ENCODE assay signal across 13 cellular contexts in genomic region chr6:10558575-10558974, GRCh38. TPM values are rescaled to one million over a fixed set of nuclear protein-coding genes. Genes with fewer than 3 reads are reported as not detected.
A peak's percentile ranks its signal among the peaks of the same experiment; 100 is the strongest.
DNase-seq lines count a peak whose midpoint lies in the region; ATAC-seq and TF ChIP-seq lines count a peak whose summit lies in the region.
"Had no signal": no experiment of that assay in that cellular context is flagged by ENCODE, and none has a peak within 500 bp of the region (broad histone marks: within the 10 kb centered on the region; RNA-seq: fewer than 3 reads in every experiment).

No MANE protein-coding gene starts in this region.

- no peaks in the 10 kb centered on the region for H3K27me3 Mint-ChIP-seq in activated naive CD4-positive, alpha-beta T cell treated with anti-CD3 and anti-CD28 coated beads, Interleukin-2, amount 10 ng/mL, durations not matched to agents 7 days and 5 days
- H3K27me3 Mint-ChIP-seq: activated CD4-positive, alpha-beta memory T cell treated with anti-CD3 and anti-CD28 coated beads for 36 hours; activated naive CD8-positive, alpha-beta T cell had no signal

- H3K4me1 Mint-ChIP-seq in activated naive CD4-positive, alpha-beta T cell treated with anti-CD3 and anti-CD28 coated beads, Interleukin-2, amount 10 ng/mL, durations not matched to agents 7 days and 5 days: no peaks in the 10 kb centered on the region

- TF ChIP-seq POLR2A in suprapubic skin (IDR thresholded peaks at IDR 0.05): no peak

- no peak overlapping the region for H3K4me3 ChIP-seq in suprapubic skin
- H3K4me3 ChIP-seq: ovary, upper lobe of left lung had no signal

- H3K9me3 ChIP-seq in suprapubic skin: no peaks in the 10 kb centered on the region
- H3K9me3 ChIP-seq: ovary, upper lobe of left lung had no signal

- TF ChIP-seq CTCF in suprapubic skin (IDR thresholded peaks at IDR 0.05): no peak

- no peak overlapping the region for H3K27ac ChIP-seq in suprapubic skin
- H3K27ac ChIP-seq: ovary had no signal

- H3K36me3 ChIP-seq in suprapubic skin: no peaks in the 10 kb centered on the region
- H3K36me3 ChIP-seq: ovary had no signal

- CTCF ChIA-PET in activated naive CD4-positive, alpha-beta T cell treated with anti-CD3 and anti-CD28 coated beads, Interleukin-2, amount 10 ng/mL, durations not matched to agents 7 days and 5 days (lab: Charles Lee): interaction anchor here (0.6 kb wide), 1 partner anchor 169 kb away, joined by 4 read pairs; no protein-coding TSS in a partner anchor

- TF ChIP-seq EP300 in suprapubic skin (IDR thresholded peaks at IDR 0.05): no peak

- ATAC-seq in HG03457 (IDR thresholded peaks at IDR 0.05; ENCODE audit: unreplicated experiment): no peak

- no peaks in the 10 kb centered on the region for H3K27me3 ChIP-seq in suprapubic skin
- H3K27me3 ChIP-seq: ovary, upper lobe of left lung had no signal

- DNase-seq in NCI-H510A treated with DMSO at 0.1 percent for 48 hours (lab: John Stamatoyannopoulos, UW) (peak; percentile 31), NCI-H510A (lab: John Stamatoyannopoulos, UW) (no peak), SHP77 (lab: John Stamatoyannopoulos, UW) (peak; percentile 49 to 62), inferior parietal cortex (ENCODE audit: extremely low spot score) (peak; percentile 36), suprapubic skin (ENCODE audit: low spot score in 2 of 2) (peak; percentile 61 to 74)
- DNase-seq in stimulated activated CD4-positive, alpha-beta T cell treated with anti-CD3 and anti-CD28 coated beads, Interleukin-2, amount 100 ng/mL, for 24 hours: no peak
- no peak for DNase-seq in activated naive CD4-positive, alpha-beta T cell treated with anti-CD3 and anti-CD28 coated beads, Interleukin-2, amount 10 ng/mL, durations not matched to agents 7 days and 5 days
- DNase-seq: activated CD4-positive, alpha-beta memory T cell treated with anti-CD3 and anti-CD28 coated beads for 36 hours; EL; ovary; upper lobe of left lung had no signal

- no peak overlapping the region for H3K4me3 Mint-ChIP-seq in activated naive CD4-positive, alpha-beta T cell treated with anti-CD3 and anti-CD28 coated beads, Interleukin-2, amount 10 ng/mL, durations not matched to agents 7 days and 5 days
- H3K4me3 Mint-ChIP-seq: activated CD4-positive, alpha-beta memory T cell treated with anti-CD3 and anti-CD28 coated beads for 36 hours; activated naive CD8-positive, alpha-beta T cell had no signal

- H3K4me1 ChIP-seq in suprapubic skin: peaks cover 21% of the 10 kb centered on the region

- H3K27ac Mint-ChIP-seq in activated naive CD4-positive, alpha-beta T cell treated with anti-CD3 and anti-CD28 coated beads, Interleukin-2, amount 10 ng/mL, durations not matched to agents 7 days and 5 days: no peak overlapping the region
- H3K27ac Mint-ChIP-seq: activated CD4-positive, alpha-beta memory T cell treated with anti-CD3 and anti-CD28 coated beads for 36 hours; activated naive CD8-positive, alpha-beta T cell had no signal

- H3K36me3 Mint-ChIP-seq in activated naive CD4-positive, alpha-beta T cell treated with anti-CD3 and anti-CD28 coated beads, Interleukin-2, amount 10 ng/mL, durations not matched to agents 7 days and 5 days: peaks cover 4% of the 10 kb centered on the region

- H3K9me3 Mint-ChIP-seq in activated naive CD4-positive, alpha-beta T cell treated with anti-CD3 and anti-CD28 coated beads, Interleukin-2, amount 10 ng/mL, durations not matched to agents 7 days and 5 days: no peaks in the 10 kb centered on the region
- H3K9me3 Mint-ChIP-seq: activated CD4-positive, alpha-beta memory T cell treated with anti-CD3 and anti-CD28 coated beads for 36 hours had no signal

- 62% methylated on average over 9 of the region's 9 CpGs for WGBS in suprapubic skin

RNA-seq across cellular contexts. Expression of gene GCNT2, which starts 37.4 kb away (rescaled TPM):
- total RNA-seq in suprapubic skin: 10 to 100 TPM in 3 of 4 donors, 1 to 10 TPM in 1; 8.0 to 37.4 (median 14.4) TPM

Comparison
In these comparisons a context has a peak if more than half of its experiments do, and no peak if none do; other contexts are left out.
1. DNase-seq: peak in NCI-H510A treated with DMSO at 0.1 percent for 48 hours (single experiment), SHP77 (2 of 2), inferior parietal cortex (single experiment) and suprapubic skin (2 of 2); none in NCI-H510A (single experiment), stimulated activated CD4-positive, alpha-beta T cell treated with anti-CD3 and anti-CD28 coated beads, Interleukin-2, amount 100 ng/mL, for 24 hours (0 of 2) and activated naive CD4-positive, alpha-beta T cell treated with anti-CD3 and anti-CD28 coated beads, Interleukin-2, amount 10 ng/mL, durations not matched to agents 7 days and 5 days (single experiment).